8 cellular contexts compared by ENCODE assay signal in the genomic region with DNA sequence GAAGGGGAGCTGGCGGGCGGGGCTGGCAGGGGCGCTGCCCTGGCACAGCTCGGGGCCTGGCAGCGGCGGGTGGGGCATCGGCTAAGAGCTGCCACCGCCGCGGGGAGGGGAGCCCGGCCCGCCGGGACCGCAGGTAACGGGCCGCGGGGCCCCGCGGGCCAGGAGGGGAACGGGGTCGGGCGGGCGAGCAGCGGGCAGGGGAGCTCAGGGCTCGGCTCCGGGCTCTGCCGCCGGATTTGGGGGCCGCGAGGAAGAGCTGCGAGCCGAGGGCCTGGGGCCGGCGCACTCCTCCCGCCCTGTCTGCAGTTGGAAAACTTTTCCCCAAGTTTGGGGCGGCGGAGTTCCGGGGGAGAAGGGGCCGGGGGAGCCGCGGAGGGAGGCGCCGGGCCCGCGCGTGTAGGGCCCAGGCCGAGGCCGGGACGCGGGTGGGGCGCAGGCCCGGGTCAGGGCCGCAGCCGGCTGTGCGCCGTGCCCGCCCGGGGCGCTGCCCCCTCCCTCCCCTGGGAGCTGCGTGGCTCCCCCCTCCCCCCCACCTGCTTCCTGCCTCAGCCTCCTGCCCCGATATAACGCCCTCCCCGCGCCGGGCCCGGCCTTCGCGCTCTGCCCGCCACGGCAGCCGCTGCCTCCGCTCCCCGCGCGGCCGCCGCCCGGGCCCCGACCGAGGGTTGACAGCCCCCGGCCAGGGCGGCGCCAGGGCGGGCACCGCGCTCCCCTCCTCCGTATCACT. TPM values are rescaled to one million over a fixed set of nuclear protein-coding genes. Genes with fewer than 3 reads are reported as not detected.
DNase-seq lines count a peak whose midpoint lies in the region; ATAC-seq lines count a peak whose summit lies in the region.

No MANE protein-coding gene starts in this region.

- peaks cover 18% of the 10 kb centered on the region for H3K27me3 Mint-ChIP-seq in activated CD4-positive, alpha-beta T cell treated with anti-CD3 and anti-CD28 coated beads for 36 hours

- CTCF ChIA-PET in activated CD4-positive, alpha-beta T cell treated with anti-CD3 and anti-CD28 coated beads for 36 hours (lab: Charles Lee): interaction anchor here (1.0 to 7.5 kb wide), 13 partner anchors 13 to 360 kb away, joined by 3 to 87 read pairs (median 5); no protein-coding TSS in a partner anchor

- H3K36me3 Mint-ChIP-seq in activated CD4-positive, alpha-beta T cell treated with anti-CD3 and anti-CD28 coated beads for 36 hours (ENCODE audit: low read depth): peaks cover 18% of the 10 kb centered on the region

- H3K4me1 Mint-ChIP-seq in activated CD4-positive, alpha-beta T cell treated with anti-CD3 and anti-CD28 coated beads for 36 hours: peaks cover 22% of the 10 kb centered on the region

- ATAC-seq in activated CD4-positive, alpha-beta T cell treated with anti-CD3 and anti-CD28 coated beads for 36 hours: no peak
- ATAC-seq in stimulated activated naive CD8-positive, alpha-beta T cell treated with anti-CD3 and anti-CD28 coated beads, Interleukin-15, Interleukin-2, amounts not matched to agents 100 U/mL and 50 U/mL, for 24 hours: no peak
- ATAC-seq in HG03039 (IDR thresholded peaks at IDR 0.05; ENCODE audit: unreplicated experiment): no peak

- H3K4me3 Mint-ChIP-seq in activated CD4-positive, alpha-beta T cell treated with anti-CD3 and anti-CD28 coated beads for 36 hours: peak overlapping the region; percentile 66

- intact Hi-C loops in activated CD4-positive, alpha-beta T cell treated with anti-CD3 and anti-CD28 coated beads for 36 hours (cut with DNase I, micrococcal nuclease): loop anchor here (1.0 to 5.0 kb wide), 7 partner anchors 115 to 337 kb away; no protein-coding TSS in a partner anchor

- POLR2A ChIA-PET in activated CD4-positive, alpha-beta T cell treated with anti-CD3 and anti-CD28 coated beads for 36 hours (lab: Charles Lee): interaction anchor here (0.7 to 1.1 kb wide), 5 partner anchors 34 to 254 kb away, joined by 3 to 5 read pairs (median 3); no protein-coding TSS in a partner anchor

- no peak overlapping the region for H3K27ac Mint-ChIP-seq in activated CD4-positive, alpha-beta T cell treated with anti-CD3 and anti-CD28 coated beads for 36 hours

- no peaks in the 10 kb centered on the region for H3K9me3 Mint-ChIP-seq in activated CD4-positive, alpha-beta T cell treated with anti-CD3 and anti-CD28 coated beads for 36 hours (ENCODE audit: low read depth)

- peak; percentile 69 for DNase-seq in activated CD4-positive, alpha-beta T cell treated with anti-CD3 and anti-CD28 coated beads for 36 hours
- DNase-seq in activated CD4-positive, alpha-beta T cell treated with anti-CD3 and anti-CD28 coated beads, Interleukin-2, amount 50 U/mL, for 4 hours: no peak
- DNase-seq in activated naive CD4-positive, alpha-beta T cell treated with anti-CD3 and anti-CD28 coated beads, Interleukin-2, amount 50 U/mL, for 16 hours: peak; percentile 46
- DNase-seq in islet precursor cell: peak; percentile 54
- peak; percentile 54 for DNase-seq in stimulated activated naive CD8-positive, alpha-beta T cell treated with anti-CD3 and anti-CD28 coated beads, Interleukin-15, Interleukin-2, amounts not matched to agents 100 U/mL and 50 U/mL, for 24 hours
- DNase-seq in NCI-H345 treated with DMSO at 0.1 percent for 48 hours (lab: John Stamatoyannopoulos, UW; ENCODE audit: unreplicated experiment): no peak
- no peak for DNase-seq in NK-92 (lab: John Stamatoyannopoulos, UW; ENCODE audit: unreplicated experiment)

RNA-seq across cellular contexts. Expression of a gene that starts 0.8 kb away (rescaled TPM):
- total RNA-seq in activated CD4-positive, alpha-beta T cell treated with anti-CD3 and anti-CD28 coated beads for 36 hours: 10 to 100 TPM; 13.6 to 16.5 TPM

RNA-seq across cellular contexts. Expression of a gene that starts 13.8 kb away (rescaled TPM):
- total RNA-seq in activated CD4-positive, alpha-beta T cell treated with anti-CD3 and anti-CD28 coated beads for 36 hours: 10 to 100 TPM; 31.4 to 38.6 TPM

RNA-seq across cellular contexts. Expression of a gene that starts 25.7 kb away (rescaled TPM):
- total RNA-seq in activated CD4-positive, alpha-beta T cell treated with anti-CD3 and anti-CD28 coated beads for 36 hours: 10 to 100 TPM; 29.1 to 37.0 TPM

RNA-seq across cellular contexts. Expression of a gene that starts 30.5 kb away (rescaled TPM):
- total RNA-seq in activated CD4-positive, alpha-beta T cell treated with anti-CD3 and anti-CD28 coated beads for 36 hours: under 1 TPM; 0.11 to 0.18 TPM

Comparison
In these comparisons a context has a peak if more than half of its experiments do, and no peak if none do; other contexts are left out.
1. DNase-seq: peak in activated CD4-positive, alpha-beta T cell treated with anti-CD3 and anti-CD28 coated beads for 36 hours (single experiment), activated naive CD4-positive, alpha-beta T cell treated with anti-CD3 and anti-CD28 coated beads, Interleukin-2, amount 50 U/mL, for 16 hours (single experiment), islet precursor cell (single experiment) and stimulated activated naive CD8-positive, alpha-beta T cell treated with anti-CD3 and anti-CD28 coated beads, Interleukin-15, Interleukin-2, amounts not matched to agents 100 U/mL and 50 U/mL, for 24 hours (single experiment); none in activated CD4-positive, alpha-beta T cell treated with anti-CD3 and anti-CD28 coated beads, Interleukin-2, amount 50 U/mL, for 4 hours (0 of 2), NCI-H345 treated with DMSO at 0.1 percent for 48 hours (single experiment) and NK-92 (single experiment).